In the genomic region with DNA sequence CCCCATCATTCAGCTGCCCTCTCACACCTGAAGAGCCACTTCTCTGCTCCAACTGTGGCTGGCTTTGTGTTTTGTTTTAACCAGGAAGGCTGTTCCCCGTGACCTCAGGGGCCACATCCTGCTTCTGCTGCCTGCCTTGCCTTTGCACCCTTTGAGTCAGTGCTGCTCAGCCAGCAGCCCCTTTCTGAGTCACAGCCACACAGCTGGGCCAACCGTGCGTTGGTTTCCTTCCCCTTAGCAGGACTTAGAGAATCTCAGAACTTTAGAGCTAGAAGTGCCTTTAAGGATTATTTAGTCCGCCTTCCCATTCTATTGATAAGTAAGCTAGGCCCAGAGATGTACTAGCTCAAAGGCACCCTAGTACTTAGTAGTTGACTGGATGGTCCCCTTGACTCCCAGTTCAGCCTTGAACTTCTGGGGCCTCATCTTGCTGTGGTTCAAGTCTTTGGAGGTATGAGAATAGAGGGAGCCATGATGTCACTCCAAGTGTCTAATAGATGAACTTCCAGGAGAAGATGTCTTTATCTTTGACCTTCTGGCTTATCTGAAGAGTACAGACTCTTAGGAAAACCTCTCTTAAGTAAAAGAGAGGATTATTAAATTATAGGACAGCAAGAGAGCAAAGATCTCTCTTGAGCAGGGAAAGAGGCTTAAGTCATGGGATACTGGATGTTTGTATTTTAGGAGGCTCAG, we compare ENCODE assay signal across 8 cellular contexts. TPM values are rescaled to one million over a fixed set of nuclear protein-coding genes. Genes with fewer than 3 reads are reported as not detected.
DNase-seq lines count a peak whose midpoint lies in the region; ATAC-seq and TF ChIP-seq lines count a peak whose summit lies in the region.

No MANE protein-coding gene starts in this region.

- H3K27me3 ChIP-seq in lung (ENCODE audit: control insufficient read depth, insufficient read depth), result no peaks in the 10 kb centered on the region

- DNase-seq in T-helper 2 cell treated with Interferon-gamma antibody and Interleukin-4, amounts not matched to agents 5 μg/mL and 100 μg/mL, for 36 hours (ENCODE audit: low spot score), result peak; percentile 90
- peak; percentile 45 for DNase-seq in lung (ENCODE audit: low spot score)
- peak; percentile 82 to 86 for DNase-seq in stimulated activated CD8-positive, alpha-beta memory T cell treated with anti-CD3 and anti-CD28 coated beads, Interleukin-7, amount 100 ng/mL, for 4 hours (ENCODE audit: low read depth in 2 of 2)
- DNase-seq in NCI-H526 treated with DMSO at 0.1 percent for 48 hours (lab: John Stamatoyannopoulos, UW), result no peak
- DNase-seq in DMS153 (lab: John Stamatoyannopoulos, UW), result no peak

- no peaks in the 10 kb centered on the region for H3K9me3 Mint-ChIP-seq in T-helper 2 cell treated with Interferon-gamma antibody and Interleukin-4, amounts not matched to agents 5 μg/mL and 100 μg/mL, for 36 hours

- ATAC-seq in HG03175 (IDR thresholded peaks at IDR 0.05; ENCODE audit: unreplicated experiment), result peak; percentile 95
- ATAC-seq in lung (ENCODE audit: insufficient read depth, low FRiP score), result peak; percentile 77

- H3K36me3 Mint-ChIP-seq in T-helper 2 cell treated with Interferon-gamma antibody and Interleukin-4, amounts not matched to agents 5 μg/mL and 100 μg/mL, for 36 hours (ENCODE audit: low read depth), result peaks cover 78% of the 10 kb centered on the region

- H3K27ac ChIP-seq in angular gyrus (ENCODE audit: low read depth, low read length) (peak overlapping the region; percentile 33), lung (ENCODE audit: low read depth in 1 of 2, low read length in 1 of 2) (peak overlapping the region; percentile 58 to 91)

- peaks cover 78% of the 10 kb centered on the region for H3K4me1 Mint-ChIP-seq in T-helper 2 cell treated with Interferon-gamma antibody and Interleukin-4, amounts not matched to agents 5 μg/mL and 100 μg/mL, for 36 hours (ENCODE audit: low read depth)

- no peak overlapping the region for H3K4me3 ChIP-seq in lung

- H3K36me3 ChIP-seq in lung (ENCODE audit: control insufficient read depth in 2 of 2, insufficient read depth in 2 of 2, low read length in 2 of 2), result peaks cover 14 to 18% of the 10 kb centered on the region in 2 donors

- no peak for TF ChIP-seq CTCF in lung (IDR thresholded peaks at IDR 0.05; ENCODE audit: control extremely low read depth, extremely low read depth)

- peak overlapping the region; percentile 86 for H3K4me3 Mint-ChIP-seq in T-helper 2 cell treated with Interferon-gamma antibody and Interleukin-4, amounts not matched to agents 5 μg/mL and 100 μg/mL, for 36 hours

- no peaks in the 10 kb centered on the region for H3K27me3 Mint-ChIP-seq in T-helper 2 cell treated with Interferon-gamma antibody and Interleukin-4, amounts not matched to agents 5 μg/mL and 100 μg/mL, for 36 hours (ENCODE audit: low read depth)

- peak; percentile 53 for TF ChIP-seq POLR2A in GM19099 (IDR thresholded peaks at IDR 0.05; ENCODE audit: extremely low read depth, insufficient read length, low read depth)

- H3K27ac Mint-ChIP-seq in T-helper 2 cell treated with Interferon-gamma antibody and Interleukin-4, amounts not matched to agents 5 μg/mL and 100 μg/mL, for 36 hours, result peak overlapping the region; percentile 93

- no peaks in the 10 kb centered on the region for H3K9me3 ChIP-seq in lung (ENCODE audit: control insufficient read depth in 2 of 2, insufficient read depth in 1 of 2, low read length in 1 of 2)

- peaks cover 0 to 15% of the 10 kb centered on the region in 2 donors for H3K4me1 ChIP-seq in lung (ENCODE audit: control insufficient read depth in 2 of 2, insufficient read depth in 2 of 2, low read length in 2 of 2)

- 12 to 32% methylated on average over 4 of the region's 4 CpGs for WGBS in lung, 2 donors

RNA-seq across cellular contexts. Expression of a gene that starts 8.0 kb away (rescaled TPM):
- total RNA-seq in lung, result 100 to 1,000 TPM; 309 to 359 TPM
- 100 to 1,000 TPM; 167 to 275 TPM for polyA plus RNA-seq in lung

Comparison
In these comparisons a context has a peak if more than half of its experiments do, and no peak if none do; other contexts are left out.
1. DNase-seq: peak in T-helper 2 cell treated with Interferon-gamma antibody and Interleukin-4, amounts not matched to agents 5 μg/mL and 100 μg/mL, for 36 hours (single experiment), lung (single experiment) and stimulated activated CD8-positive, alpha-beta memory T cell treated with anti-CD3 and anti-CD28 coated beads, Interleukin-7, amount 100 ng/mL, for 4 hours (2 of 2); none in NCI-H526 treated with DMSO at 0.1 percent for 48 hours (single experiment) and DMS153 (single experiment).